Comparison of ENCODE assay signal across 26 cellular contexts in the genomic region with DNA sequence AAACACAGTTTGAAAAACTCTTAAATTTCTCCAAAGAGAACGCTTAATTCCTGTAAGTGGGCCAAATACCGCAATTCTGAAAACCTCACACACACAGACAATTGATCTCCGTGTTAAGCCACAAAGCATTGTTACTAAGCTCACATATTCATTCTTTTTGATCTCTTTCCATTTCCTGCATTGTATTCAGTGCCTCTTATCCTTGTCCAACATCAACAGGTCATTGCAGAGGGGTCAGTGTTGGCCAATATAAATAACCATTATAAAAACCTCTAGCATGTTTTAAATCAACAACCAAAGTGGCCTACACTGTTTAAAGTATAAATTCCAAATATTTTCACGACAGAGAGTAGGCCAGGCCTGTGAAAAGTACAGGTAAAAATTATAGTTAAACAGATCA.
DNase-seq lines count a peak whose midpoint lies in the region; ATAC-seq and TF ChIP-seq lines count a peak whose summit lies in the region.
"Had no signal": no experiment of that assay in that cellular context is flagged by ENCODE, and none has a peak within 500 bp of the region (broad histone marks: within the 10 kb centered on the region; RNA-seq: fewer than 3 reads in every experiment).

No MANE protein-coding gene starts in this region.

- H3K9me3 ChIP-seq in breast epithelium = no peaks in the 10 kb centered on the region
- no peaks in the 10 kb centered on the region for H3K9me3 ChIP-seq in mammary epithelial cell (replicated peaks; ENCODE audit: insufficient read depth, low read length)
- H3K9me3 ChIP-seq in lower lobe of right lung = no peaks in the 10 kb centered on the region
- H3K9me3 ChIP-seq in upper lobe of right lung = no peaks in the 10 kb centered on the region
- no peaks in the 10 kb centered on the region for H3K9me3 ChIP-seq in BE2C
- H3K9me3 ChIP-seq: adrenal gland, gastrocnemius medialis, mucosa of descending colon, suprapubic skin had no signal

- no peaks in the 10 kb centered on the region for H3K36me3 ChIP-seq in breast epithelium
- no peaks in the 10 kb centered on the region for H3K36me3 ChIP-seq in mammary epithelial cell (ENCODE audit: insufficient read depth, low read length)
- H3K36me3 ChIP-seq in lower lobe of right lung = no peaks in the 10 kb centered on the region
- no peaks in the 10 kb centered on the region for H3K36me3 ChIP-seq in upper lobe of right lung
- no peaks in the 10 kb centered on the region for H3K36me3 ChIP-seq in BE2C
- H3K36me3 ChIP-seq: adrenal gland, gastrocnemius medialis, suprapubic skin had no signal

- no peak for DNase-seq in breast epithelium (ENCODE audit: low spot score in 2 of 2)
- no peak for DNase-seq in mammary epithelial cell
- DNase-seq in dermis microvascular lymphatic vessel endothelial cell (ENCODE audit: low read depth in 2 of 2) = peak; percentile 24 to 53
- DNase-seq in lower lobe of right lung = no peak
- DNase-seq in upper lobe of right lung = no peak
- no peak for DNase-seq in BE2C
- DNase-seq: activated CD4-positive, alpha-beta T cell treated with anti-CD3 and anti-CD28 coated beads, Interleukin-2, amount 10 ng/mL, durations not matched to agents 24 days and 14 days; activated naive CD4-positive, alpha-beta T cell; activated T-cell treated with anti-CD3 and anti-CD28 coated beads, Interleukin-2, amount 50 U/mL, for 4 hours; adrenal gland; central memory CD4-positive, alpha-beta T cell; DMS53; gastrocnemius medialis; GF-D8; mucosa of descending colon; NCI-H1694 treated with DMSO at 0.1 percent for 48 hours; NCI-H2227 treated with DMSO at 0.1 percent for 48 hours; nephron progenitor cell; posterior cingulate gyrus; T-helper 2 cell had no signal

- dilution Hi-C loops in mammary epithelial cell (cut with HindIII; ENCODE audit: low sequenced_read_pairs) = no loop called here

- no peak overlapping the region for H3K9ac ChIP-seq in mammary epithelial cell (ENCODE audit: insufficient read depth, low read length)

- no TSS peak for BruUV-seq in mammary epithelial cell (replicated peaks; lab: Mats Ljungman, UMichigan)

- no peak overlapping the region for H2AFZ ChIP-seq in mammary epithelial cell (ENCODE audit: low read depth, low read length)

- in situ Hi-C loops in mammary epithelial cell (cut with MboI; ENCODE audit: low sequenced_read_pairs in 2 of 2) = no loop called here

- no peaks in the 10 kb centered on the region for H3K4me1 ChIP-seq in breast epithelium
- H3K4me1 ChIP-seq in mammary epithelial cell (ENCODE audit: insufficient read depth, low read length) = no peaks in the 10 kb centered on the region
- H3K4me1 ChIP-seq in lower lobe of right lung = peaks cover 19% of the 10 kb centered on the region
- peaks cover 13% of the 10 kb centered on the region for H3K4me1 ChIP-seq in upper lobe of right lung
- H3K4me1 ChIP-seq in BE2C = peaks cover 11% of the 10 kb centered on the region

- 16% methylated on average over 4 of the region's 4 CpGs for WGBS in mammary epithelial cell (ENCODE audit: low coverage, missing lambda C conversion rate)

- no peaks in the 10 kb centered on the region for H3K79me2 ChIP-seq in mammary epithelial cell (ENCODE audit: insufficient read depth, low read length)

- H3K27me3 ChIP-seq in breast epithelium (no peaks in the 10 kb centered on the region), mammary epithelial cell (ENCODE audit: insufficient read depth, low read length) (no peaks in the 10 kb centered on the region), lower lobe of right lung (ENCODE audit: low read depth) (no peaks in the 10 kb centered on the region), upper lobe of right lung (no peaks in the 10 kb centered on the region), BE2C (no peaks in the 10 kb centered on the region)
- H3K27me3 ChIP-seq: adrenal gland, gastrocnemius medialis, suprapubic skin had no signal

- no peak overlapping the region for H3K4me2 ChIP-seq in mammary epithelial cell (ENCODE audit: insufficient read depth, low read depth, low read length)
- H3K4me2 ChIP-seq: smooth muscle cell had no signal

- peak; percentile 42 to 55 for ATAC-seq in lower lobe of right lung
- peak; percentile 13 for ATAC-seq in upper lobe of right lung
- no peak for ATAC-seq in activated CD4-positive, CD25-positive, alpha-beta regulatory T cell treated with anti-CD3 and anti-CD28 coated beads, Interleukin-2, amount 50 U/mL, for 24 hours
- no peak for ATAC-seq in GM18502 (IDR thresholded peaks at IDR 0.05; ENCODE audit: poor library complexity, unreplicated experiment)
- ATAC-seq: activated T-cell treated with anti-CD3 and anti-CD28 coated beads, Interleukin-2, amount 50 U/mL, for 4 hours; gastrocnemius medialis; mucosa of descending colon; stimulated activated effector memory CD8-positive, alpha-beta T cell treated with anti-CD3 and anti-CD28 coated beads, Interleukin-12 subunit alpha, Interleukin-12 subunit beta, amount 100 ng/mL, for 72 hours had no signal

- H4K20me1 ChIP-seq in mammary epithelial cell (ENCODE audit: insufficient read depth, low read length) = no peaks in the 10 kb centered on the region

- H3K27ac ChIP-seq in breast epithelium (peak overlapping the region; percentile 14 to 23), mammary epithelial cell (ENCODE audit: insufficient read depth, low read depth, low read length) (no peak overlapping the region), lower lobe of right lung (no peak overlapping the region), upper lobe of right lung (no peak overlapping the region)
- H3K27ac ChIP-seq: gastrocnemius medialis, SK-N-MC, suprapubic skin had no signal

- H3K4me3 ChIP-seq in breast epithelium (no peak overlapping the region), mammary epithelial cell (replicated peaks in 1 of 3; ENCODE audit: insufficient read depth in 1 of 3, low read depth in 2 of 3, low read length in 3 of 3) (no peak overlapping the region), lower lobe of right lung (no peak overlapping the region), upper lobe of right lung (no peak overlapping the region), BE2C (ENCODE audit: low read depth, low read length) (no peak overlapping the region)
- H3K4me3 ChIP-seq: adrenal gland, gastrocnemius medialis, mucosa of descending colon, SK-N-MC, smooth muscle cell, suprapubic skin had no signal

- CTCF ChIA-PET in mammary epithelial cell (lab: Charles Lee; ENCODE audit: low non-redundant PET) = no interaction called here

- intact Hi-C loops in breast epithelium (cut with DNase I; ENCODE audit: low total_unique reads) (no loop called here), mammary epithelial cell (cut with micrococcal nuclease) (no loop called here), lower lobe of right lung (cut with DNase I) (no loop called here), upper lobe of right lung (cut with DNase I) (no loop called here)

- no peak for TF ChIP-seq POLR2A in breast epithelium (IDR thresholded peaks at IDR 0.05)

- no peak for TF ChIP-seq CTCF in breast epithelium (IDR thresholded peaks at IDR 0.05)
- no peak for TF ChIP-seq CTCF in mammary epithelial cell (conservative IDR thresholded peaks at IDR 0.05 in 1 of 2, IDR thresholded peaks at IDR 0.05 in 1 of 2; ENCODE audit: extremely low read depth in 1 of 2, insufficient read depth in 1 of 2, low read depth in 1 of 2, low read length in 2 of 2)
- TF ChIP-seq CTCF in lower lobe of right lung (IDR thresholded peaks at IDR 0.05) = no peak
- TF ChIP-seq CTCF in upper lobe of right lung (IDR thresholded peaks at IDR 0.05) = no peak
- no peak for TF ChIP-seq CTCF in BE2C (IDR thresholded peaks at IDR 0.05; ENCODE audit: low read depth, low read length)

Comparison
In these comparisons a context has a peak if more than half of its experiments do, and no peak if none do; other contexts are left out.
1. H3K27ac ChIP-seq: peak in breast epithelium (2 of 2); none in mammary epithelial cell (single experiment), lower lobe of right lung (single experiment) and upper lobe of right lung (single experiment).
2. DNase-seq: peak in dermis microvascular lymphatic vessel endothelial cell (2 of 2); none in breast epithelium (0 of 2), mammary epithelial cell (single experiment), lower lobe of right lung (single experiment), upper lobe of right lung (single experiment) and BE2C (single experiment).
3. ATAC-seq: peak in lower lobe of right lung (2 of 2) and upper lobe of right lung (single experiment); none in activated CD4-positive, CD25-positive, alpha-beta regulatory T cell treated with anti-CD3 and anti-CD28 coated beads, Interleukin-2, amount 50 U/mL, for 24 hours (0 of 2) and GM18502 (single experiment).